33 cellular contexts compared by ENCODE assay signal in the genomic region with DNA sequence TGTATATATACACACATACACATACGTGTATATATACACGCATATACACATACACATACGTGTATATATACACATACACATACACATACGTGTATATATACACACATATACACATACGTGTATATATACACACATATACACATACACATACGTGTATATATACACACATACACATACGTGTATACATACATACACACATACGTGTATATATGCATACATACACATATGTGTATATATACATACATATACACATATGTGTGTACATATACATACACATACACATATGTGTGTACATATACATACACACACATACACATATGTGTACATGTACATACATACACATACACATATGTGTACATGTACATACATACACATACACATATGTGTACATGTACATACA.
"Had no signal": no experiment of that assay in that cellular context is flagged by ENCODE, and none has a peak within 500 bp of the region (broad histone marks: within the 10 kb centered on the region; RNA-seq: fewer than 3 reads in every experiment).

No MANE protein-coding gene starts in this region.

- H3K4me3 ChIP-seq: adrenal gland, PC-9 had no signal

- FAIRE-seq: RCC 7860 had no signal

- DNase-seq: activated CD4-positive, alpha-beta T cell treated with anti-CD3 and anti-CD28 coated beads for 1 hour; activated CD4-positive, alpha-beta T cell treated with anti-CD3 and anti-CD28 coated beads for 48 hours; activated CD4-positive, alpha-beta T cell treated with anti-CD3 and anti-CD28 coated beads, Interleukin-2, amount 50 U/mL, for 4 hours; activated CD4-positive, CD25-positive, alpha-beta regulatory T cell; activated CD8-positive, alpha-beta T cell treated with anti-CD3 and anti-CD28 coated beads for 36 hours; activated gamma-delta T cell; activated naive CD4-positive, alpha-beta T cell treated with anti-CD3 and anti-CD28 coated beads for 36 hours; activated T-cell treated with anti-CD3 and anti-CD28 coated beads, Interleukin-2, amount 50 U/mL, for 1 hour; activated T-cell treated with anti-CD3 and anti-CD28 coated beads, Interleukin-2, amount 50 U/mL, for 72 hours; adrenal gland; brain microvascular endothelial cell; central memory CD4-positive, alpha-beta T cell; Karpas-422; NCI-H1105 treated with DMSO at 0.1 percent for 48 hours; NCI-H1436; NCI-H1694 treated with DMSO at 0.1 percent for 48 hours; NCI-H2029 treated with DMSO at 0.1 percent for 48 hours; NCI-H2107; NCI-H2171; NCI-H510A; NCI-H526; NCI-H748 treated with DMSO at 0.1 percent for 48 hours; NK-92 treated with Interleukin-12 subunit alpha and Interleukin-12 subunit beta, amount 100 ng/mL, for 24 hours; PC-9; Right ventricle myocardium superior; SW 1271; T-helper 1 cell; T-helper 2 cell; T-helper 9 cell had no signal

- H3K9me3 ChIP-seq: adrenal gland had no signal

- H3K4me2 ChIP-seq: PC-9 had no signal

- H3K27ac Mint-ChIP-seq: activated CD8-positive, alpha-beta T cell treated with anti-CD3 and anti-CD28 coated beads for 36 hours; activated naive CD4-positive, alpha-beta T cell treated with anti-CD3 and anti-CD28 coated beads for 36 hours; activated naive CD4-positive, alpha-beta T cell treated with anti-CD3 and anti-CD28 coated beads, Interleukin-2, amount 50 U/mL, for 72 hours; activated T-cell treated with anti-CD3 and anti-CD28 coated beads, Interleukin-2, amount 50 U/mL, for 72 hours; activated T-helper 2 cell treated with anti-CD3 and anti-CD28 coated beads, Interferon-gamma antibody, Interleukin-2, Interleukin-4, amounts not matched to agents 10 μg/mL and 5 μg/mL and 100 μg/mL, durations not matched to agents 14 hours and 24 hours and 36 hours had no signal

- H2AFZ ChIP-seq: PC-9 had no signal

- H3K27ac ChIP-seq: adrenal gland, brain microvascular endothelial cell, PC-9, VCaP had no signal

- H3K27me3 Mint-ChIP-seq: activated CD8-positive, alpha-beta T cell treated with anti-CD3 and anti-CD28 coated beads for 36 hours had no signal

- H3K4me1 ChIP-seq: adrenal gland had no signal

- ATAC-seq: activated CD8-positive, alpha-beta T cell treated with anti-CD3 and anti-CD28 coated beads for 36 hours; activated naive CD4-positive, alpha-beta T cell treated with anti-CD3 and anti-CD28 coated beads, Interleukin-2, amount 50 U/mL, for 72 hours; activated T-cell treated with anti-CD3 and anti-CD28 coated beads, Interleukin-2, amount 50 U/mL, for 72 hours had no signal

- H3K4me3 Mint-ChIP-seq: activated CD8-positive, alpha-beta T cell treated with anti-CD3 and anti-CD28 coated beads for 36 hours; activated naive CD4-positive, alpha-beta T cell treated with anti-CD3 and anti-CD28 coated beads for 36 hours; activated T-cell treated with anti-CD3 and anti-CD28 coated beads, Interleukin-2, amount 50 U/mL, for 72 hours had no signal

- H3K36me3 ChIP-seq: adrenal gland, brain microvascular endothelial cell had no signal

- H3K36me3 Mint-ChIP-seq: activated naive CD4-positive, alpha-beta T cell treated with anti-CD3 and anti-CD28 coated beads, Interleukin-2, amount 50 U/mL, for 72 hours had no signal

- H3K9me3 Mint-ChIP-seq: activated T-helper 2 cell treated with anti-CD3 and anti-CD28 coated beads, Interferon-gamma antibody, Interleukin-2, Interleukin-4, amounts not matched to agents 10 μg/mL and 5 μg/mL and 100 μg/mL, durations not matched to agents 14 hours and 24 hours and 36 hours had no signal
